ENCODE assay signal across 8 cellular contexts in genomic region chr5:172772112-172772906, GRCh38. TPM values are rescaled to one million over a fixed set of nuclear protein-coding genes. Genes with fewer than 3 reads are reported as not detected.
A peak's percentile ranks its signal among the peaks of the same experiment; 100 is the strongest.
DNase-seq lines count a peak whose midpoint lies in the region; ATAC-seq, FAIRE-seq and TF ChIP-seq lines count a peak whose summit lies in the region.

No MANE protein-coding gene starts in this region.

- no peak overlapping the region for H3K14ac ChIP-seq in H1 (ENCODE audit: insufficient read length)

- peaks cover 0 to 15% (median 6%) of the 10 kb centered on the region in 4 experiments; a peak in 4 of 8 replicates for H3K36me3 ChIP-seq in H1 (ENCODE audit: control insufficient read depth in 2 of 4, insufficient read depth in 4 of 4, low read length in 3 of 4)
- H3K36me3 ChIP-seq in mesodermal cell (ENCODE audit: control insufficient read depth, insufficient read depth, low read length) = peaks cover 25% of the 10 kb centered on the region

- H2AK5ac ChIP-seq in H1 (ENCODE audit: low read depth, low read length) = no peak overlapping the region

- H3K9me3 ChIP-seq in H1 (ENCODE audit: insufficient read depth in 2 of 2, low read depth in 1 of 2, low read length in 1 of 2) (no peaks in the 10 kb centered on the region), mesodermal cell (ENCODE audit: control insufficient read depth, low read length) (no peaks in the 10 kb centered on the region)

- H3K4me1 ChIP-seq in H1 (replicated peaks in 1 of 4; ENCODE audit: control insufficient read depth in 3 of 4, insufficient read depth in 4 of 4, low read length in 3 of 4) (peaks cover 3 to 13% (median 5%) of the 10 kb centered on the region in 4 experiments; a peak in 5 of 7 replicates), mesodermal cell (ENCODE audit: control insufficient read depth, insufficient read depth, low read length, poor library complexity, severe bottlenecking) (peaks cover 28% of the 10 kb centered on the region)

- H4K8ac ChIP-seq in H1 (ENCODE audit: extremely low read depth, insufficient read depth, low read length) = 0 out of 2 replicates have a peak overlapping the region, but pooled peaks have one; percentile 31

- 7% methylated on average over 50 of the region's 50 CpGs; no CpG with 5 or more reads in 1 of the 2 experiments for WGBS in H1 (ENCODE audit: extremely low coverage in 1 of 2, insufficient coverage in 1 of 2, insufficient read length in 1 of 2, insufficient replicate concordance in 2 of 2, low coverage in 1 of 2, low lambda C conversion rate in 2 of 2, missing lambda C conversion rate in 1 of 2), 2 experiments
- 5 to 6% methylated on average over 30 to 35 of the region's 50 CpGs for WGBS in mesodermal cell (ENCODE audit: insufficient coverage in 2 of 2), 2 experiments

- peak in 1 of 2 experiments; percentile 58; a peak in 1 of 3 replicates for TF ChIP-seq EP300 in H1 (IDR thresholded peaks at IDR 0.05; ENCODE audit: borderline replicate concordance in 1 of 2, low read depth in 2 of 2, low read length in 2 of 2)

- no peak overlapping the region for H2BK120ac ChIP-seq in H1 (replicated peaks; ENCODE audit: low read depth, low read length)

- no peaks in the 10 kb centered on the region; the same call in 1 of the 2 replicates for H3K79me1 ChIP-seq in H1 (ENCODE audit: low read depth, low read length)

- H2BK5ac ChIP-seq in H1 (ENCODE audit: low read depth, low read length) = peak overlapping the region; percentile 38; the same call in 1 of the 2 replicates

- peak in 2 of 3 experiments; percentile 68 to 85; a peak in 3 of 4 replicates for TF ChIP-seq CTCF in H1 (IDR thresholded peaks at IDR 0.05; ENCODE audit: control extremely low read depth in 1 of 3, insufficient read depth in 1 of 3, low read depth in 1 of 3, low read length in 3 of 3)

- H2BK20ac ChIP-seq in H1 (ENCODE audit: low read length) = no peak overlapping the region

- no peak overlapping the region for H3K4ac ChIP-seq in H1 (replicated peaks; ENCODE audit: insufficient read length, low read depth, low read length)

- peak overlapping the region; percentile 77 to 96 for H3K4me2 ChIP-seq in H1 (ENCODE audit: insufficient read depth in 1 of 2, low read depth in 2 of 2, low read length in 2 of 2)

- no peak overlapping the region for H3K56ac ChIP-seq in H1 (replicated peaks; ENCODE audit: insufficient read length, low read depth, low read length)

- H4K20me1 ChIP-seq in H1 (replicated peaks in 1 of 2; ENCODE audit: control insufficient read depth in 1 of 2, insufficient read depth in 2 of 2, low read length in 2 of 2) = peaks cover 2 to 14% of the 10 kb centered on the region in 2 experiments

- peaks cover 0 to 23% (median 15%) of the 10 kb centered on the region in 4 experiments; a peak in 6 of 7 replicates for H3K27me3 ChIP-seq in H1 (replicated peaks in 1 of 4; ENCODE audit: control insufficient read depth in 3 of 4, extremely low read depth in 1 of 4, insufficient read depth in 3 of 4, low read length in 3 of 4)

- peak; percentile 77 for DNase-seq in NCI-H2227 (lab: John Stamatoyannopoulos, UW; ENCODE audit: unreplicated experiment)
- DNase-seq in NCI-H2227 treated with DMSO at 0.1 percent for 48 hours (lab: John Stamatoyannopoulos, UW) = no peak
- DNase-seq in NOMO-1 (lab: John Stamatoyannopoulos, UW; ENCODE audit: unreplicated experiment in 2 of 2) = peak; percentile 95 to 96
- peak; percentile 51 to 55 (median 52) for DNase-seq in activated CD8-positive, alpha-beta memory T cell treated with anti-CD3 and anti-CD28 coated beads for 48 hours (ENCODE audit: low read depth in 2 of 3, low spot score in 2 of 3)
- peak in 1 of 2 experiments; percentile 92 for DNase-seq in H1 (ENCODE audit: low read depth in 1 of 2, low spot score in 2 of 2)
- DNase-seq in stimulated activated CD8-positive, alpha-beta memory T cell treated with anti-CD3 and anti-CD28 coated beads, Interleukin-15, amount 100 ng/mL, for 24 hours (ENCODE audit: low read depth) = peak; percentile 52

- H4K5ac ChIP-seq in H1 (ENCODE audit: insufficient read length, low read depth, low read length) = no peak overlapping the region

- CTCF ChIA-PET in H1 (lab: Charles Lee; ENCODE audit: partially characterized antibody) = interaction anchor here (0.6 to 6.3 kb wide), 38 partner anchors 12 to 766 kb away, joined by 3 to 50 read pairs (median 4); partner anchors contain the start of genes ERGIC1 and FBXW11

- peak in 1 of 2 experiments; percentile 38; a peak in 1 of 3 replicates for TF ChIP-seq POLR2A in H1 (IDR thresholded peaks at IDR 0.05; ENCODE audit: control extremely low read depth in 1 of 2, low read depth in 2 of 2, low read length in 2 of 2)

- H2BK15ac ChIP-seq in H1 (ENCODE audit: low read length) = no peak overlapping the region

- POLR2A ChIA-PET in H1 (lab: Charles Lee; ENCODE audit: partially characterized antibody) = interaction anchor here (0.6 to 5.0 kb wide), 22 partner anchors 12 to 875 kb away, joined by 3 to 42 read pairs (median 6); partner anchors contain the start of gene ERGIC1

- H3K27ac ChIP-seq in H1 (ENCODE audit: low read depth, low read length) (no peak overlapping the region), mesodermal cell (ENCODE audit: low read depth, low read length, severe bottlenecking) (peak overlapping the region; percentile 92)

- peaks cover 13% of the 10 kb centered on the region for H3K23me2 ChIP-seq in H1 (ENCODE audit: low read depth, low read length)

- ATAC-seq in HG03196 (IDR thresholded peaks at IDR 0.05; ENCODE audit: unreplicated experiment) = peak; percentile 33

- FAIRE-seq in H1 (lab: Jason Lieb, UNC) = no peak

- peaks cover 0 to 14% of the 10 kb centered on the region in 2 experiments; a peak in 2 of 4 replicates for H3K79me2 ChIP-seq in H1 (ENCODE audit: control insufficient read depth in 1 of 2, insufficient read depth in 2 of 2, low read length in 2 of 2)

- peak; percentile 69 to 81 for TF ChIP-seq RAD21 in H1 (IDR thresholded peaks at IDR 0.05 in 1 of 2, conservative IDR thresholded peaks at IDR 0.05 in 1 of 2; ENCODE audit: low read depth in 2 of 2, low read length in 2 of 2)

- peak overlapping the region in 1 of 4 experiments; percentile 38; a peak in 2 of 7 replicates for H3K9ac ChIP-seq in H1 (replicated peaks in 1 of 4; ENCODE audit: extremely low read depth in 1 of 4, low read depth in 3 of 4, low read length in 3 of 4)

- no peak overlapping the region for H4K91ac ChIP-seq in H1 (replicated peaks; ENCODE audit: insufficient read length, low read length)

- H3K23ac ChIP-seq in H1 (ENCODE audit: insufficient read length) = no peak overlapping the region

- no peak overlapping the region for H2BK12ac ChIP-seq in H1 (ENCODE audit: low read depth, low read length)

- peak overlapping the region; percentile 80 for H2AFZ ChIP-seq in H1 (ENCODE audit: low read length)

- H3K4me3 ChIP-seq in H1 (ENCODE audit: extremely low read depth in 1 of 4, insufficient read depth in 2 of 4, low read depth in 3 of 4, low read length in 4 of 4) (peak overlapping the region; percentile 53 to 81 (median 61)), mesodermal cell (ENCODE audit: extremely low read depth, insufficient read depth, low read length, poor library complexity, severe bottlenecking) (peak overlapping the region; percentile 96)

- H3K18ac ChIP-seq in H1 (ENCODE audit: extremely low read depth, low read length) = no peak overlapping the region; the same call in 1 of the 2 replicates

TF ChIP-seq in H1, 55 proteins besides CTCF, POLR2A, EP300 and RAD21 (continues in another document):
- peak; percentile 56; the same call in 1 of the 2 replicates for TF ChIP-seq TAF1 (IDR thresholded peaks at IDR 0.05; ENCODE audit: low read depth, low read length)
- TF ChIP-seq PHF8 (conservative IDR thresholded peaks at IDR 0.05; ENCODE audit: low read depth, low read length) = no peak
- TF ChIP-seq CREB1 (IDR thresholded peaks at IDR 0.05) = peak; percentile 75
- peak; percentile 57 for TF ChIP-seq KDM4A (IDR thresholded peaks at IDR 0.05; ENCODE audit: low read depth, low read length, severe bottlenecking)
- TF ChIP-seq GABPA (IDR thresholded peaks at IDR 0.05; ENCODE audit: borderline replicate concordance, insufficient read depth, low read length) = peak; percentile 67; the same call in 1 of the 2 replicates
- peak; percentile 57; the same call in 1 of the 2 replicates for TF ChIP-seq CEBPB (IDR thresholded peaks at IDR 0.05; ENCODE audit: low read depth, low read length)
- 0 out of 2 replicates have a peak, but pooled peaks have one; percentile 8 for TF ChIP-seq SUZ12 (IDR thresholded peaks at IDR 0.05; ENCODE audit: low read length)
- peak; percentile 83 for TF ChIP-seq CTBP2 (IDR thresholded peaks at IDR 0.05; ENCODE audit: borderline replicate concordance, insufficient read depth, insufficient read length, low read length)
- TF ChIP-seq, protein P1, sequence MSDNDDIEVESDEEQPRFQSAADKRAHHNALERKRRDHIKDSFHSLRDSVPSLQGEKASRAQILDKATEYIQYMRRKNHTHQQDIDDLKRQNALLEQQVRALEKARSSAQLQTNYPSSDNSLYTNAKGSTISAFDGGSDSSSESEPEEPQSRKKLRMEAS (IDR thresholded peaks at IDR 0.05) = peak; percentile 28; the same call in 1 of the 2 replicates
- TF ChIP-seq SIN3A (conservative IDR thresholded peaks at IDR 0.05 in 1 of 2, IDR thresholded peaks at IDR 0.05 in 1 of 2; ENCODE audit: low read depth in 1 of 2, low read length in 2 of 2) = peak; percentile 83 to 88; a peak in 3 of 4 replicates

RNA-seq across cellular contexts. Expression of gene DUSP1, which starts 1.3 kb away (rescaled TPM):
- 6.5 and 8.6 TPM in 2 replicates for total RNA-seq in H1 (2021; fragmentation: NEBNext Ultra II Directional; extraction: Animal tissue kit (Norgen Biotek cat#: 25700))
- 11.4 and 11.7 TPM in 2 replicates for polyA plus RNA-seq in H1 (2011; rRNA removed)
- polyA plus RNA-seq in H1 (2011; cell fraction: cytosol; rRNA removed) = 11.3 TPM
- polyA plus RNA-seq in H1 (2011; cell fraction: nucleus; rRNA removed) = 15.3 TPM
- polyA plus RNA-seq in H1 (2012, experiment 1 of 2) = 6.9 to 8.1 TPM (median 7.2 TPM) in 4 replicates
- polyA plus RNA-seq in H1 (2012, experiment 2 of 2) = 7.6 TPM
- polyA plus RNA-seq in H1 (2013, experiment 1 of 2) = 3.2 TPM
- polyA plus RNA-seq in H1 (2013, experiment 2 of 2) = 2.9 TPM
- polyA minus RNA-seq in H1 (2011; rRNA and poly(A)+ RNA removed) = 17.6 and 18.7 TPM in 2 replicates
- 10.2 TPM for polyA minus RNA-seq in H1 (2011; cell fraction: cytosol; rRNA and poly(A)+ RNA removed)
- 47.4 TPM for polyA minus RNA-seq in H1 (2011; cell fraction: nucleus; rRNA and poly(A)+ RNA removed)
- polyA plus RNA-seq in mesodermal cell (2013, experiment 1 of 2) = 46.7 TPM
- 41.2 TPM for polyA plus RNA-seq in mesodermal cell (2013, experiment 2 of 2)
